In genomic region chr9:32706004-32706749, GRCh38 we compare ENCODE assay signal across 1 cellular context.
TF ChIP-seq lines count a peak whose summit lies in the region.

No MANE protein-coding gene starts in this region.

TF ChIP-seq in WTC11, 78 proteins besides CTCF, POLR2A, EP300 and RAD21 (continued from another document):
- TF ChIP-seq NFE2L1 (CRISPR knock-in tag; IDR thresholded peaks at IDR 0.05) = no peak
- TF ChIP-seq OVOL2 (CRISPR knock-in tag; IDR thresholded peaks at IDR 0.05; ENCODE audit: borderline replicate concordance) = no peak
- TF ChIP-seq NFYB (CRISPR knock-in tag; conservative IDR thresholded peaks at IDR 0.05; ENCODE audit: low read depth) = no peak
TF ChIP-seq in WTC11: peak in this region for 0.
